Comparison of ENCODE assay signal across 26 cellular contexts in the genomic region with DNA sequence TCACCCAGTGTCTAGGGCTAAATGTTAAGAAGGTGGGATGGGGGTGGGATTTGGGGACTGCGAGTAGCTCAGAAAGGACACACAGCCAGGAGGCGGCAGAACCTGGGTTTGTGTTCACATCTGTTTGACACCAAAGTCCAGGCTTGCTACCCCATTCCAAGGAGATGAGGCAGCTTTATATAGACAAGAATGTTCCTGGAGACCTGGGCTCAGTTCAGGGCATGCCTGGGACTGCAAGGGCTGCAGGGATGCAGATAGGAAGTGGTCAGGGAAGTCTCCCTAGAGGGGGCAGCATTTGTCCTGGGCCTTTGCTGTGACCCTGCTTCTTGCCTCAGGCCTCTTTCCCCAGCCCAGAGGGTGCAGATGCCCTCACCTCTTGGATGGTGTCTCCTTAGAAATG. TPM values are rescaled to one million over a fixed set of nuclear protein-coding genes. Genes with fewer than 3 reads are reported as not detected.
DNase-seq lines count a peak whose midpoint lies in the region; ATAC-seq, FAIRE-seq and TF ChIP-seq lines count a peak whose summit lies in the region.
"Had no signal": no experiment of that assay in that cellular context is flagged by ENCODE, and none has a peak within 500 bp of the region (broad histone marks: within the 10 kb centered on the region; RNA-seq: fewer than 3 reads in every experiment).

No MANE protein-coding gene starts in this region.

- no peak for TF ChIP-seq POLR2A in A549 (IDR thresholded peaks at IDR 0.05; ENCODE audit: low read length)

- no peak for TF ChIP-seq EP300 in A549 (IDR thresholded peaks at IDR 0.05)

- H3K36me3 Mint-ChIP-seq in CD8-positive, alpha-beta T cell, result no peaks in the 10 kb centered on the region
- H3K36me3 Mint-ChIP-seq in osteocyte (ENCODE audit: unreplicated experiment), result peaks cover 4% of the 10 kb centered on the region
- H3K36me3 Mint-ChIP-seq: activated naive CD4-positive, alpha-beta T cell treated with anti-CD3 and anti-CD28 coated beads, Interleukin-2, amount 50 U/mL, for 24 hours; CD14-positive monocyte; immature natural killer cell had no signal

- no peaks in the 10 kb centered on the region for H3K79me2 ChIP-seq in hepatocyte

- peaks cover 4% of the 10 kb centered on the region; the same call in 1 of the 3 replicates for H3K4me1 ChIP-seq in A549
- no peaks in the 10 kb centered on the region for H3K4me1 ChIP-seq in hepatocyte (ENCODE audit: insufficient read depth)
- no peaks in the 10 kb centered on the region for H3K4me1 ChIP-seq in CD8-positive, alpha-beta T cell (ENCODE audit: insufficient read depth, low read length)
- H3K4me1 ChIP-seq: ascending aorta, spleen, upper lobe of left lung had no signal

- DNase-seq in A549 (ENCODE audit: low read depth in 1 of 2, low spot score in 1 of 2), result peak in 1 of 2 experiments; percentile 26
- peak; percentile 32 for DNase-seq in GM03348 (ENCODE audit: low spot score)
- DNase-seq in RWPE1 (ENCODE audit: low spot score), result peak; percentile 68
- DNase-seq in hepatocyte (ENCODE audit: low spot score), result peak; percentile 26
- DNase-seq in CD8-positive, alpha-beta T cell, result no peak
- no peak for DNase-seq in DMS53 treated with DMSO at 0.1 percent for 48 hours (lab: John Stamatoyannopoulos, UW; ENCODE audit: unreplicated experiment)
- no peak for DNase-seq in osteocyte (ENCODE audit: extremely low spot score, unreplicated experiment)
- DNase-seq: activated T-cell treated with anti-CD3 and anti-CD28 coated beads, Interleukin-2, amount 50 U/mL, for 72 hours; DMS 273 treated with DMSO at 0.1 percent for 48 hours; immature natural killer cell; NCI-H1417; NCI-H2107; NCI-H510A; retina; spleen; stimulated activated CD4-positive, alpha-beta T cell treated with anti-CD3 and anti-CD28 coated beads, Interleukin-4, amount 100 ng/mL, for 4 hours; upper lobe of left lung had no signal

- no peaks in the 10 kb centered on the region for H3K4me1 Mint-ChIP-seq in CD8-positive, alpha-beta T cell (ENCODE audit: low read depth)
- H3K4me1 Mint-ChIP-seq in osteocyte (ENCODE audit: unreplicated experiment), result no peaks in the 10 kb centered on the region
- H3K4me1 Mint-ChIP-seq: activated naive CD4-positive, alpha-beta T cell treated with anti-CD3 and anti-CD28 coated beads, Interleukin-2, amount 50 U/mL, for 24 hours; CD14-positive monocyte; immature natural killer cell had no signal

- H3K27ac Mint-ChIP-seq in CD8-positive, alpha-beta T cell, result no peak overlapping the region
- no peak overlapping the region for H3K27ac Mint-ChIP-seq in osteocyte (ENCODE audit: unreplicated experiment)
- H3K27ac Mint-ChIP-seq: activated naive CD4-positive, alpha-beta T cell treated with anti-CD3 and anti-CD28 coated beads, Interleukin-2, amount 50 U/mL, for 24 hours; activated T-cell treated with anti-CD3 and anti-CD28 coated beads, Interleukin-2, amount 50 U/mL, for 72 hours; CD14-positive monocyte; immature natural killer cell had no signal

- TF ChIP-seq CTCF in A549 (IDR thresholded peaks at IDR 0.05), result no peak
- no peak; the same call in 1 of the 2 replicates for TF ChIP-seq CTCF in RWPE1 (conservative IDR thresholded peaks at IDR 0.05; ENCODE audit: low read depth)
- no peak for TF ChIP-seq CTCF in hepatocyte (IDR thresholded peaks at IDR 0.05; ENCODE audit: poor library complexity)
- TF ChIP-seq CTCF in CD8-positive, alpha-beta T cell (IDR thresholded peaks at IDR 0.05), result no peak
- no peak for TF ChIP-seq CTCF in osteocyte (IDR thresholded peaks at IDR 0.05)

- H3K9me3 ChIP-seq in A549 (no peaks in the 10 kb centered on the region), hepatocyte (ENCODE audit: low read depth) (no peaks in the 10 kb centered on the region)
- no peaks in the 10 kb centered on the region for H3K9me3 ChIP-seq in CD8-positive, alpha-beta T cell (ENCODE audit: low read length)
- H3K9me3 ChIP-seq: upper lobe of left lung had no signal

- H3K27ac ChIP-seq in A549 (peak overlapping the region in 1 of 2 experiments; percentile 73; a peak in 3 of 6 replicates), RWPE1 (peak overlapping the region; percentile 85), hepatocyte (no peak overlapping the region)
- no peak overlapping the region for H3K27ac ChIP-seq in CD8-positive, alpha-beta T cell (ENCODE audit: low read depth, low read length)
- H3K27ac ChIP-seq: ascending aorta, spleen, upper lobe of left lung had no signal

- H3K4me2 ChIP-seq in A549 (no peak overlapping the region), hepatocyte (no peak overlapping the region)

- intact Hi-C loops in CD8-positive, alpha-beta T cell (cut with DNase I, micrococcal nuclease), result no loop called here

- no peaks in the 10 kb centered on the region for H3K9me2 ChIP-seq in hepatocyte (replicated peaks; ENCODE audit: insufficient read depth)

- CTCF ChIA-PET in A549 (lab: Yijun Ruan, JAX), result interaction anchor here (0.7 to 5.0 kb wide), 5 partner anchors 9 to 72 kb away, joined by 3 to 29 read pairs (median 5); no protein-coding TSS in a partner anchor
- CTCF ChIA-PET in RWPE1 (lab: Yijun Ruan, JAX), result interaction anchor here (0.7 to 0.8 kb wide), 2 partner anchors 11 to 71 kb away, joined by 3 to 6 read pairs; no protein-coding TSS in a partner anchor
- CTCF ChIA-PET in CD8-positive, alpha-beta T cell (lab: Charles Lee), result no interaction called here

- H3K27me3 ChIP-seq in hepatocyte, result no peaks in the 10 kb centered on the region
- no peaks in the 10 kb centered on the region for H3K27me3 ChIP-seq in CD8-positive, alpha-beta T cell (ENCODE audit: insufficient read depth, low read length)
- H3K27me3 ChIP-seq: ascending aorta, upper lobe of left lung had no signal

- H3K27me3 Mint-ChIP-seq in CD8-positive, alpha-beta T cell (ENCODE audit: low read depth), result no peaks in the 10 kb centered on the region
- H3K27me3 Mint-ChIP-seq in osteocyte (ENCODE audit: unreplicated experiment), result peaks cover 6% of the 10 kb centered on the region
- H3K27me3 Mint-ChIP-seq: activated naive CD4-positive, alpha-beta T cell treated with anti-CD3 and anti-CD28 coated beads, Interleukin-2, amount 50 U/mL, for 24 hours had no signal

- ATAC-seq in A549, result peak; percentile 59 to 78; a peak in 5 of 6 replicates
- no peak for ATAC-seq in CD8-positive, alpha-beta T cell
- ATAC-seq in HG02973 (IDR thresholded peaks at IDR 0.05; ENCODE audit: unreplicated experiment), result no peak
- ATAC-seq: activated T-cell treated with anti-CD3 and anti-CD28 coated beads, Interleukin-2, amount 50 U/mL, for 72 hours had no signal

- H3K9me3 Mint-ChIP-seq in CD8-positive, alpha-beta T cell, result no peaks in the 10 kb centered on the region
- peaks cover 5% of the 10 kb centered on the region for H3K9me3 Mint-ChIP-seq in osteocyte (ENCODE audit: unreplicated experiment)
- H3K9me3 Mint-ChIP-seq: activated naive CD4-positive, alpha-beta T cell treated with anti-CD3 and anti-CD28 coated beads, Interleukin-2, amount 50 U/mL, for 24 hours; immature natural killer cell had no signal

- no peak overlapping the region for H2AFZ ChIP-seq in hepatocyte

- POLR2A ChIA-PET in A549 (lab: Yijun Ruan, JAX) (no interaction called here), RWPE1 (lab: Yijun Ruan, JAX; ENCODE audit: low non-redundant PET) (no interaction called here)
- POLR2A ChIA-PET in CD8-positive, alpha-beta T cell (lab: Charles Lee), result no interaction called here

- H3K4me3 Mint-ChIP-seq in CD8-positive, alpha-beta T cell, result no peak overlapping the region
- H3K4me3 Mint-ChIP-seq in osteocyte (ENCODE audit: unreplicated experiment), result no peak overlapping the region
- H3K4me3 Mint-ChIP-seq: activated naive CD4-positive, alpha-beta T cell treated with anti-CD3 and anti-CD28 coated beads, Interleukin-2, amount 50 U/mL, for 24 hours; activated T-cell treated with anti-CD3 and anti-CD28 coated beads, Interleukin-2, amount 50 U/mL, for 72 hours; CD14-positive monocyte; immature natural killer cell had no signal

- H4K20me1 ChIP-seq in hepatocyte (ENCODE audit: insufficient read depth, poor library complexity, severe bottlenecking), result no peaks in the 10 kb centered on the region

- no peak for TF ChIP-seq RAD21 in A549 (conservative IDR thresholded peaks at IDR 0.05 in 1 of 2, IDR thresholded peaks at IDR 0.05 in 1 of 2)

- no peak for FAIRE-seq in A549 (lab: Jason Lieb, UNC)
- FAIRE-seq: GM12891, GM19239, RCC 7860 had no signal

- no peaks in the 10 kb centered on the region for H3K36me3 ChIP-seq in hepatocyte (replicated peaks; ENCODE audit: insufficient read depth, low read depth)
- no peaks in the 10 kb centered on the region for H3K36me3 ChIP-seq in CD8-positive, alpha-beta T cell (ENCODE audit: insufficient read depth, low read length)
- H3K36me3 ChIP-seq: ascending aorta, spleen, upper lobe of left lung had no signal

- WGBS in A549 (ENCODE audit: missing lambda C conversion rate), result 33% methylated on average over 2 of the region's 2 CpGs
- WGBS in hepatocyte (ENCODE audit: low lambda C conversion rate, missing lambda C conversion rate), result 71% methylated on average over 2 of the region's 2 CpGs

- H3K4me3 ChIP-seq in A549 (no peak overlapping the region), hepatocyte (no peak overlapping the region)
- no peak overlapping the region for H3K4me3 ChIP-seq in CD8-positive, alpha-beta T cell (ENCODE audit: low read depth, low read length)
- H3K4me3 ChIP-seq: ascending aorta, spleen, upper lobe of left lung had no signal

RNA-seq across cellular contexts. Expression of a gene that starts 16.3 kb away (rescaled TPM):
- polyA plus RNA-seq in A549 (2011; rRNA removed), result 2.4 and 2.8 TPM in 2 replicates
- 1.4 and 1.6 TPM in 2 replicates for polyA plus RNA-seq in A549 (2012; cell fraction: cytosol; rRNA removed)
- 6.7 and 7.0 TPM in 2 replicates for polyA plus RNA-seq in A549 (2012; cell fraction: nucleus; rRNA removed)
- 0.99 to 1.5 TPM (median 1.4 TPM) in 3 replicates for polyA plus RNA-seq in A549 (2017; fragmentation: RNase III; extraction: RNeasy Plus Mini Kit Qiagen cat#74134 plus additional on column Dnase treatment)
- 3.8 and 4.4 TPM in 2 replicates for polyA minus RNA-seq in A549 (2011; rRNA and poly(A)+ RNA removed)
- not detected in 2 replicates for total RNA-seq in hepatocyte
- not detected in 2 replicates for polyA plus RNA-seq in hepatocyte
- not detected for total RNA-seq in CD8-positive, alpha-beta T cell
- total RNA-seq in osteocyte, result 0.39 and 0.73 TPM in 2 replicates
- total RNA-seq: activated T-cell treated with anti-CD3 and anti-CD28 coated beads, Interleukin-2, amount 50 U/mL, for 72 hours; ascending aorta; cerebellum; liver; spleen; upper lobe of left lung had no signal
- polyA plus RNA-seq: CD14-positive monocyte, immature natural killer cell, liver, spleen had no signal

RNA-seq across cellular contexts. Expression of a gene that starts 42.8 kb away (rescaled TPM):
- polyA plus RNA-seq in A549 (2011; rRNA removed), result not detected in 2 replicates
- not detected in 2 replicates for polyA plus RNA-seq in A549 (2012; cell fraction: cytosol; rRNA removed)
- polyA plus RNA-seq in A549 (2012; cell fraction: nucleus; rRNA removed), result not detected in 2 replicates
- not detected in 3 replicates for polyA plus RNA-seq in A549 (2017; fragmentation: RNase III; extraction: RNeasy Plus Mini Kit Qiagen cat#74134 plus additional on column Dnase treatment)
- polyA minus RNA-seq in A549 (2011; rRNA and poly(A)+ RNA removed), result not detected in 2 replicates
- total RNA-seq in hepatocyte, result not detected in 2 replicates
- not detected in 2 replicates for polyA plus RNA-seq in hepatocyte
- 1 to 10 TPM in 1 of 2 experiments, under 1 TPM in 1; 0.57 to 1.2 TPM for total RNA-seq in CD8-positive, alpha-beta T cell
- 0.50 TPM in 1 of 2 replicates, not detected in the other for total RNA-seq in osteocyte
- total RNA-seq: ascending aorta had no signal

Comparison
In these comparisons a context has a peak if more than half of its experiments do, and no peak if none do; other contexts are left out.
1. ATAC-seq: peak in A549 (2 of 2); none in CD8-positive, alpha-beta T cell (single experiment) and HG02973 (single experiment).
2. DNase-seq: peak in GM03348 (single experiment), RWPE1 (single experiment) and hepatocyte (single experiment); none in CD8-positive, alpha-beta T cell (0 of 7), DMS53 treated with DMSO at 0.1 percent for 48 hours (single experiment) and osteocyte (single experiment).